ENCODE assay signal across 19 cellular contexts in genomic region chr4:109016200-109016599, GRCh38.
DNase-seq lines count a peak whose midpoint lies in the region; ATAC-seq lines count a peak whose summit lies in the region.
"Had no signal": no experiment of that assay in that cellular context is flagged by ENCODE, and none has a peak within 500 bp of the region (broad histone marks: within the 10 kb centered on the region; RNA-seq: fewer than 3 reads in every experiment).

No MANE protein-coding gene starts in this region.

- ATAC-seq in stimulated activated naive CD8-positive, alpha-beta T cell treated with anti-CD3 and anti-CD28 coated beads, Interleukin-15, amount 100 ng/mL, for 72 hours, result peak; percentile 9
- no peak for ATAC-seq in stimulated activated naive CD8-positive, alpha-beta T cell treated with anti-CD3 and anti-CD28 coated beads, Interleukin-15, Interleukin-2, amounts not matched to agents 100 U/mL and 50 U/mL, for 24 hours
- peak; percentile 50 for ATAC-seq in stimulated activated effector memory CD8-positive, alpha-beta T cell treated with anti-CD3 and anti-CD28 coated beads, Interleukin-12 subunit alpha, Interleukin-12 subunit beta, amount 100 ng/mL, for 72 hours
- peak; percentile 32 for ATAC-seq in aorta (ENCODE audit: low FRiP score)

- no peaks in the 10 kb centered on the region for H3K4me1 ChIP-seq in aorta (ENCODE audit: control insufficient read depth in 1 of 2, insufficient read depth in 2 of 2, low read length in 2 of 2)
- H3K4me1 ChIP-seq: BE2C; BLaER1 treated with 17β-estradiol and CSF1 and Interleukin-3, amounts not matched to agents 10 nM and 100 nM; HAP-1 had no signal

- H3K36me3 Mint-ChIP-seq in stimulated activated effector memory CD8-positive, alpha-beta T cell treated with anti-CD3 and anti-CD28 coated beads, Interleukin-12 subunit alpha, Interleukin-12 subunit beta, amount 100 ng/mL, for 72 hours, result no peaks in the 10 kb centered on the region
- H3K36me3 Mint-ChIP-seq: CD14-positive monocyte; CD8-positive, alpha-beta memory T cell had no signal

- peaks cover 6% of the 10 kb centered on the region for H3K27me3 Mint-ChIP-seq in stimulated activated naive CD8-positive, alpha-beta T cell treated with anti-CD3 and anti-CD28 coated beads, Interleukin-15, amount 100 ng/mL, for 72 hours
- H3K27me3 Mint-ChIP-seq: CD4-positive, alpha-beta T cell had no signal

- H3K27me3 ChIP-seq in aorta (ENCODE audit: control insufficient read depth in 1 of 2, insufficient read depth in 2 of 2, low read length in 1 of 2), result no peaks in the 10 kb centered on the region
- H3K27me3 ChIP-seq: BE2C; BLaER1 treated with 17β-estradiol and CSF1 and Interleukin-3, amounts not matched to agents 10 nM and 100 nM had no signal

- no peak for DNase-seq in stimulated activated naive CD8-positive, alpha-beta T cell treated with anti-CD3 and anti-CD28 coated beads, Interleukin-15, amount 100 ng/mL, for 72 hours
- no peak for DNase-seq in stimulated activated naive CD8-positive, alpha-beta T cell treated with anti-CD3 and anti-CD28 coated beads, Interleukin-15, Interleukin-2, amounts not matched to agents 100 U/mL and 50 U/mL, for 24 hours
- DNase-seq in stimulated activated effector memory CD8-positive, alpha-beta T cell treated with anti-CD3 and anti-CD28 coated beads, Interleukin-12 subunit alpha, Interleukin-12 subunit beta, amount 100 ng/mL, for 72 hours (ENCODE audit: low spot score in 2 of 2), result no peak
- DNase-seq in aorta (no peak), AG08396 (ENCODE audit: low spot score) (no peak), mucosa of gallbladder (ENCODE audit: low spot score) (no peak)
- DNase-seq: AML-193; BE2C; CD4-positive, alpha-beta T cell; CD8-positive, alpha-beta memory T cell; DMS 273 treated with DMSO at 0.1 percent for 48 hours; DMS79; GF-D8; GOT3; HFFc6 had no signal

- H3K4me1 Mint-ChIP-seq in stimulated activated naive CD8-positive, alpha-beta T cell treated with anti-CD3 and anti-CD28 coated beads, Interleukin-15, amount 100 ng/mL, for 72 hours, result no peaks in the 10 kb centered on the region
- no peaks in the 10 kb centered on the region for H3K4me1 Mint-ChIP-seq in stimulated activated effector memory CD8-positive, alpha-beta T cell treated with anti-CD3 and anti-CD28 coated beads, Interleukin-12 subunit alpha, Interleukin-12 subunit beta, amount 100 ng/mL, for 72 hours
- H3K4me1 Mint-ChIP-seq: CD14-positive monocyte; CD8-positive, alpha-beta memory T cell had no signal

- 95 to 99% methylated on average over 5 of the region's 5 CpGs for WGBS in aorta, 2 donors

- no peak overlapping the region for H3K27ac ChIP-seq in aorta (ENCODE audit: low read depth in 1 of 2, low read length in 2 of 2)
- H3K27ac ChIP-seq: 22Rv1; BLaER1 treated with 17β-estradiol and CSF1 and Interleukin-3, amounts not matched to agents 10 nM and 100 nM had no signal

- intact Hi-C loops in aorta (cut with DNase I), result no loop called here

- H3K4me3 ChIP-seq in aorta (ENCODE audit: low read length in 2 of 2), result no peak overlapping the region
- H3K4me3 ChIP-seq: BLaER1 treated with 17β-estradiol and CSF1 and Interleukin-3, amounts not matched to agents 10 nM and 100 nM; HAP-1 had no signal

- H3K4me3 Mint-ChIP-seq in stimulated activated naive CD8-positive, alpha-beta T cell treated with anti-CD3 and anti-CD28 coated beads, Interleukin-15, amount 100 ng/mL, for 72 hours, result no peak overlapping the region
- H3K4me3 Mint-ChIP-seq in stimulated activated effector memory CD8-positive, alpha-beta T cell treated with anti-CD3 and anti-CD28 coated beads, Interleukin-12 subunit alpha, Interleukin-12 subunit beta, amount 100 ng/mL, for 72 hours, result no peak overlapping the region
- H3K4me3 Mint-ChIP-seq: CD14-positive monocyte; CD4-positive, alpha-beta T cell; CD8-positive, alpha-beta memory T cell; HFFc6 had no signal

- H3K9me3 Mint-ChIP-seq in stimulated activated naive CD8-positive, alpha-beta T cell treated with anti-CD3 and anti-CD28 coated beads, Interleukin-15, amount 100 ng/mL, for 72 hours, result peaks cover 5 to 6% of the 10 kb centered on the region in 2 donors
- H3K9me3 Mint-ChIP-seq in stimulated activated effector memory CD8-positive, alpha-beta T cell treated with anti-CD3 and anti-CD28 coated beads, Interleukin-12 subunit alpha, Interleukin-12 subunit beta, amount 100 ng/mL, for 72 hours, result peaks cover 3% of the 10 kb centered on the region

- H3K36me3 ChIP-seq in aorta (ENCODE audit: control insufficient read depth in 1 of 2, insufficient read depth in 2 of 2, low read length in 1 of 2), result no peaks in the 10 kb centered on the region
- H3K36me3 ChIP-seq: BE2C; BLaER1 treated with 17β-estradiol and CSF1 and Interleukin-3, amounts not matched to agents 10 nM and 100 nM; HAP-1 had no signal

- peak overlapping the region in 1 of 2 donors; percentile 65 for H3K27ac Mint-ChIP-seq in stimulated activated naive CD8-positive, alpha-beta T cell treated with anti-CD3 and anti-CD28 coated beads, Interleukin-15, amount 100 ng/mL, for 72 hours
- no peak overlapping the region for H3K27ac Mint-ChIP-seq in stimulated activated effector memory CD8-positive, alpha-beta T cell treated with anti-CD3 and anti-CD28 coated beads, Interleukin-12 subunit alpha, Interleukin-12 subunit beta, amount 100 ng/mL, for 72 hours
- H3K27ac Mint-ChIP-seq: CD4-positive, alpha-beta T cell; CD8-positive, alpha-beta memory T cell; HFFc6 had no signal

- no peaks in the 10 kb centered on the region for H3K9me3 ChIP-seq in aorta (ENCODE audit: control insufficient read depth, low read length)
- H3K9me3 ChIP-seq: BE2C, HAP-1 had no signal
